25 cellular contexts compared by ENCODE assay signal in the genomic region with DNA sequence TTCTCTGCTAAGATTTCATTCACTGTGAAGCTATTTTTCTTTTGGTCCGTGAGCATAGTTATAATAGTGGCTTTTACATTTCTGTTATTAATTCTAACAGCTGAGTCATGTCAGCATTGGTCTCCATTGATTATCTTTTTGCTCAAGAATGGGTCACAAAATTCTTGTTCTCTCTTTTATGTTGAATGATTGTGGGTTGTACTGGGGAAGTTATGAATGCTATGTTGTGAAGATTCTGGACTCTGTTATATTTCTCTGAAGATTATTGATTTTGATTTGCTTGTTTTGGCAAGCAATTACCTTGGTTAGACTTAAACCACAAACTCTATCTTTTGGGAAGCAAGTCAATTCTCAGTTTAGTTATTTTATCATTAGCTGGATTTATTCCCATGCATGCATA.
"Had no signal": no experiment of that assay in that cellular context is flagged by ENCODE, and none has a peak within 500 bp of the region (broad histone marks: within the 10 kb centered on the region; RNA-seq: fewer than 3 reads in every experiment).

No MANE protein-coding gene starts in this region.

- H3K27ac Mint-ChIP-seq: dendritic cell treated with granulocyte-macrophage colony-stimulating factor and Interleukin-4, amounts not matched to agents 40 ng/mL and 50 ng/mL, for 4 days; effector memory CD8-positive, alpha-beta T cell; endodermal cell had no signal

- H3K4me3 Mint-ChIP-seq: dendritic cell treated with granulocyte-macrophage colony-stimulating factor and Interleukin-4, amounts not matched to agents 40 ng/mL and 50 ng/mL, for 4 days; effector memory CD8-positive, alpha-beta T cell; endodermal cell had no signal

- H3K27ac ChIP-seq: colonic mucosa, coronary artery, dorsolateral prefrontal cortex, epithelial cell of prostate, esophagus muscularis mucosa, esophagus squamous epithelium, foreskin keratinocyte, gastrocnemius medialis, gastroesophageal sphincter, heart left ventricle, heart right ventricle had no signal

- H3K4me3 ChIP-seq: colonic mucosa, coronary artery, dorsolateral prefrontal cortex, esophagus muscularis mucosa, esophagus squamous epithelium, gastrocnemius medialis, gastroesophageal sphincter, heart left ventricle, heart right ventricle had no signal

- ATAC-seq: effector memory CD8-positive, alpha-beta T cell; esophagus mucosa; foreskin keratinocyte; gastrocnemius medialis; gastroesophageal sphincter; heart left ventricle; heart right ventricle had no signal

- H3K27me3 ChIP-seq: colonic mucosa, gastrocnemius medialis had no signal

- H3K4me1 ChIP-seq: colonic mucosa, esophagus muscularis mucosa, esophagus squamous epithelium, foreskin keratinocyte, gastrocnemius medialis, gastroesophageal sphincter, heart left ventricle, heart right ventricle had no signal

- DNase-seq: colonic mucosa; cortex of kidney; dermis blood vessel endothelial cell; dorsolateral prefrontal cortex; effector CD4-positive, alpha-beta T cell; effector CD8-positive, alpha-beta T cell; effector memory CD4-positive, alpha-beta T cell; effector memory CD8-positive, alpha-beta T cell; endodermal cell; erythroblast; esophagus squamous epithelium; foreskin fibroblast; foreskin keratinocyte; foreskin melanocyte; gastrocnemius medialis; glutamatergic neuron; head of caudate nucleus; heart left ventricle; heart right ventricle had no signal

- H3K36me3 ChIP-seq: colonic mucosa, esophagus muscularis mucosa, esophagus squamous epithelium, gastrocnemius medialis, gastroesophageal sphincter, heart left ventricle, heart right ventricle had no signal

- H3K9me3 ChIP-seq: colonic mucosa, gastrocnemius medialis had no signal

- H3K9me3 Mint-ChIP-seq: dendritic cell treated with granulocyte-macrophage colony-stimulating factor and Interleukin-4, amounts not matched to agents 40 ng/mL and 50 ng/mL, for 4 days had no signal
